ENCODE assay signal across 10 cellular contexts in the genomic region with DNA sequence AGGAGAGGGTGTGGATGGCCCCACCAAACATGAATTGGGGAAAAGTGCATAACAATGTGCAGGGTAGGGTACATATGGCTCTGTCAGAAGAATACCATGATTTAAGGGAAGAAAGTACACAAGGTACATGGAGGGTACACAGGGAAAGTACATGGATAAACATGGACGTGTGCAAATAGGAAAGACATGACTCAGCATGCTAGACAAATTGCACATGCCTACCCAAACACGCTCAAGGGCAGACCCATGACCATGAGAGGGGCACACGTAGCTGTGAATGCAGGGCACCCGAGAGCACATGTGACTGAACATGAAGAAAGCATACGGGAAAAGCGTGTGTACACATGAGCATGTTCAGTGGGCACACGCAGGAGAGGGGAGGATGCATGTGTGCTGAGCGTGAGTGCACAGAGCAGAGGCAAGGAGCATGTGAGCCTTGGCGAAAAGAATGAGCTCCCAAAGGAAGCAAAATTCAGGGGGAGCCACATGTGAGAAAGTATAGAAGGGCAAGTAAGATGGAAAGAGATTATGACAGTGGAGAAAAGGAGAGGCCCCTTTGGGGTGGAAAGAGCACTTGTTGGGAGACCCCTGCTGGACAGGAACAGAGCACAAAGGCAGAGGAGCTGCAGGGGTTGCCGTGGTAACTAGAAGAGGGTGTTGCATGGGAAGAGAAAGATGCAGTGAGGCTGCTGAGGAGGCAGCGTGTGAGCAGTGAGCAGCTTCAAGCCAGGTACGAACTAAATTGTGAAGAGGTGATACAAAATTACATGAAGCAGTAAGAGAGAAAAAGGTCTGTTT. TPM values are rescaled to one million over a fixed set of nuclear protein-coding genes. Genes with fewer than 3 reads are reported as not detected.
DNase-seq lines count a peak whose midpoint lies in the region; ATAC-seq and TF ChIP-seq lines count a peak whose summit lies in the region.
"Had no signal": no experiment of that assay in that cellular context is flagged by ENCODE, and none has a peak within 500 bp of the region (broad histone marks: within the 10 kb centered on the region; RNA-seq: fewer than 3 reads in every experiment).

No MANE protein-coding gene starts in this region.

- DNase-seq in A172 (ENCODE audit: low spot score) (peak; percentile 17), ELF-1 (ENCODE audit: low read depth, low spot score) (peak; percentile 70), NCI-H748 (lab: John Stamatoyannopoulos, UW; ENCODE audit: unreplicated experiment) (peak; percentile 77), ecto neural progenitor cell (ENCODE audit: low spot score) (peak; percentile 69), spleen (no peak), right cardiac atrium (no peak), amniotic stem cell (lab: John Stamatoyannopoulos, UW) (no peak), esophagus muscularis mucosa (ENCODE audit: extremely low spot score) (no peak)
- DNase-seq: activated naive CD8-positive, alpha-beta T cell treated with anti-CD3 and anti-CD28 coated beads, Interleukin-2, amount 10 ng/mL, durations not matched to agents 7 days and 5 days had no signal

- no peaks in the 10 kb centered on the region for H3K27me3 ChIP-seq in spleen (replicated peaks in 1 of 7)
- H3K27me3 ChIP-seq in right cardiac atrium (ENCODE audit: control insufficient read depth, insufficient read depth), result no peaks in the 10 kb centered on the region
- no peaks in the 10 kb centered on the region for H3K27me3 ChIP-seq in esophagus muscularis mucosa

- no peak for TF ChIP-seq CTCF in spleen (IDR thresholded peaks at IDR 0.05 in 8 of 11, conservative IDR thresholded peaks at IDR 0.05 in 3 of 11)
- no peak for TF ChIP-seq CTCF in esophagus muscularis mucosa (IDR thresholded peaks at IDR 0.05)

- H3K27ac ChIP-seq in spleen, result no peak overlapping the region
- H3K27ac ChIP-seq in right cardiac atrium (ENCODE audit: low read length), result no peak overlapping the region
- no peak overlapping the region for H3K27ac ChIP-seq in esophagus muscularis mucosa (replicated peaks in 1 of 4)

- WGBS in spleen, 5 donors, result 80 to 90% (median 84%) methylated on average over 12 of the region's 12 CpGs
- WGBS in right cardiac atrium, result 80% methylated on average over 12 of the region's 12 CpGs
- 77% methylated on average over 12 of the region's 12 CpGs for WGBS in esophagus muscularis mucosa

- ATAC-seq in right cardiac atrium, result no peak

- H3K4me1 ChIP-seq in spleen (no peaks in the 10 kb centered on the region), right cardiac atrium (ENCODE audit: control insufficient read depth, insufficient read depth, low read length) (peaks cover 5% of the 10 kb centered on the region), esophagus muscularis mucosa (peaks cover 0 to 3% (median 0%) of the 10 kb centered on the region in 4 donors)

- no peak for TF ChIP-seq POLR2A in spleen (IDR thresholded peaks at IDR 0.05)
- no peak for TF ChIP-seq POLR2A in esophagus muscularis mucosa (IDR thresholded peaks at IDR 0.05; ENCODE audit: low read depth)

- intact Hi-C loops in spleen (cut with DNase I; ENCODE audit: low total_unique reads) (no loop called here), right cardiac atrium (cut with DNase I) (no loop called here), esophagus muscularis mucosa (cut with DNase I) (no loop called here)

- TF ChIP-seq EP300 in esophagus muscularis mucosa (IDR thresholded peaks at IDR 0.05), result no peak

- H3K9me3 ChIP-seq in spleen (no peaks in the 10 kb centered on the region), right cardiac atrium (ENCODE audit: control insufficient read depth, low read length) (no peaks in the 10 kb centered on the region), esophagus muscularis mucosa (no peaks in the 10 kb centered on the region)

- H3K36me3 ChIP-seq in spleen (peaks cover 0 to 90% (median 56%) of the 10 kb centered on the region in 6 donors), esophagus muscularis mucosa (peaks cover 50 to 70% (median 60%) of the 10 kb centered on the region in 4 donors)

- no peak overlapping the region for H3K4me3 ChIP-seq in spleen
- no peak overlapping the region for H3K4me3 ChIP-seq in right cardiac atrium (ENCODE audit: low read length)
- H3K4me3 ChIP-seq in esophagus muscularis mucosa, result no peak overlapping the region

RNA-seq across cellular contexts. Expression of gene OR2H2, which starts 17.8 kb away (rescaled TPM):
- not detected in 2 replicates for total RNA-seq in A172 (2014; rRNA removed; shearing (Covaris generic))
- total RNA-seq in spleen, result not detected
- not detected for polyA plus RNA-seq in spleen
- not detected for total RNA-seq in right cardiac atrium
- polyA plus RNA-seq in right cardiac atrium, result not detected
- total RNA-seq in esophagus muscularis mucosa, result not detected
- total RNA-seq: activated naive CD8-positive, alpha-beta T cell treated with anti-CD3 and anti-CD28 coated beads, Interleukin-2, amount 10 ng/mL, durations not matched to agents 7 days and 5 days had no signal

RNA-seq across cellular contexts. Expression of gene GABBR1, which starts 30.2 kb away (rescaled TPM):
- 1.3 and 4.4 TPM in 2 replicates for total RNA-seq in A172 (2014; rRNA removed; shearing (Covaris generic))
- total RNA-seq in spleen, result 100 to 1,000 TPM in 1 of 7 donors, 10 to 100 TPM in 6; 52.8 to 122 (median 70.4) TPM
- 10 to 100 TPM; 13.8 to 45.4 (median 39.1) TPM for polyA plus RNA-seq in spleen
- 10 to 100 TPM; 34.8 to 40.0 (median 36.6) TPM for total RNA-seq in right cardiac atrium
- 37.5 TPM for polyA plus RNA-seq in right cardiac atrium
- 10 to 100 TPM; 30.6 to 47.8 (median 40.6) TPM for total RNA-seq in esophagus muscularis mucosa

RNA-seq across cellular contexts. Expression of gene UBD, which starts 43.2 kb away (rescaled TPM):
- not detected in 2 replicates for total RNA-seq in A172 (2014; rRNA removed; shearing (Covaris generic))
- total RNA-seq in spleen (10 to 100 TPM; 10.8 to 64.3 (median 17.2) TPM), right cardiac atrium (not detected), esophagus muscularis mucosa (under 1 TPM in 1 of 4 donors, not detected in 3; 0.50 TPM)
- polyA plus RNA-seq in spleen (100 to 1,000 TPM in 1 of 3 donors, 10 to 100 TPM in 2; 59.7 to 121 (median 62.1) TPM), right cardiac atrium (0.14 TPM)
- total RNA-seq: activated naive CD8-positive, alpha-beta T cell treated with anti-CD3 and anti-CD28 coated beads, Interleukin-2, amount 10 ng/mL, durations not matched to agents 7 days and 5 days; mononuclear cell had no signal

RNA-seq across cellular contexts. Expression of gene MOG, which starts 54.1 kb away (rescaled TPM):
- not detected in 2 replicates for total RNA-seq in A172 (2014; rRNA removed; shearing (Covaris generic))
- not detected for total RNA-seq in spleen
- not detected for polyA plus RNA-seq in spleen
- 1 to 10 TPM; 1.5 to 2.6 (median 2.2) TPM for total RNA-seq in right cardiac atrium
- 4.8 TPM for polyA plus RNA-seq in right cardiac atrium
- not detected for total RNA-seq in esophagus muscularis mucosa
- total RNA-seq: activated naive CD8-positive, alpha-beta T cell treated with anti-CD3 and anti-CD28 coated beads, Interleukin-2, amount 10 ng/mL, durations not matched to agents 7 days and 5 days; mononuclear cell had no signal

Comparison
In these comparisons a context has a peak if more than half of its experiments do, and no peak if none do; other contexts are left out.
1. DNase-seq: peak in A172 (single experiment), ELF-1 (single experiment), NCI-H748 (single experiment) and ecto neural progenitor cell (single experiment); none in spleen (single experiment), right cardiac atrium (0 of 3), amniotic stem cell (single experiment) and esophagus muscularis mucosa (single experiment).
2. RNA of gene UBD, which starts 43.2 kb away (total RNA-seq): 10.8 to 64.3 TPM in spleen; 0.50 TPM in esophagus muscularis mucosa, not detected in right cardiac atrium and not detected in A172; every median in the first group is over 4 times any median in the second.